In genomic region chr5:175796536-175797499, GRCh38 we compare ENCODE assay signal across 8 cellular contexts.
DNase-seq lines count a peak whose midpoint lies in the region; ATAC-seq lines count a peak whose summit lies in the region.

No MANE protein-coding gene starts in this region.

- ATAC-seq in HG02678 (IDR thresholded peaks at IDR 0.05; ENCODE audit: unreplicated experiment) (peak; percentile 66), HG02623 (IDR thresholded peaks at IDR 0.05; ENCODE audit: unreplicated experiment) (no peak)

- DNase-seq in ELF-1 (ENCODE audit: low read depth, low spot score) (peak; percentile 97), NCI-H2171 treated with DMSO at 0.1 percent for 48 hours (lab: John Stamatoyannopoulos, UW) (peak; percentile 72), ecto neural progenitor cell (ENCODE audit: low spot score) (peak; percentile 96), lung microvascular endothelial cell (ENCODE audit: low read depth in 2 of 2) (peak; percentile 82 to 89)
- peak; percentile 18 to 64 for DNase-seq in activated CD8-positive, alpha-beta memory T cell treated with anti-CD3 and anti-CD28 coated beads for 1 hour (ENCODE audit: extremely low read depth in 1 of 2, low read depth in 1 of 2)
- DNase-seq in stimulated activated CD8-positive, alpha-beta memory T cell treated with anti-CD3 and anti-CD28 coated beads, Interleukin-12 subunit alpha, Interleukin-12 subunit beta, amount 100 ng/mL, for 4 hours (ENCODE audit: low read depth), result peak; percentile 38

Comparison
In these comparisons a context has a peak if more than half of its experiments do, and no peak if none do; other contexts are left out.
1. DNase-seq: peak in every context shown above with its lines; median percentile 97 in ELF-1; 96 in ecto neural progenitor cell; 86 in lung microvascular endothelial cell; 72 in NCI-H2171 treated with DMSO at 0.1 percent for 48 hours; 41 in activated CD8-positive, alpha-beta memory T cell treated with anti-CD3 and anti-CD28 coated beads for 1 hour; 38 in stimulated activated CD8-positive, alpha-beta memory T cell treated with anti-CD3 and anti-CD28 coated beads, Interleukin-12 subunit alpha, Interleukin-12 subunit beta, amount 100 ng/mL, for 4 hours.